In genomic region chr9:98848450-98849149, GRCh38 we compare ENCODE assay signal across 8 cellular contexts. TPM values are rescaled to one million over a fixed set of nuclear protein-coding genes. Genes with fewer than 3 reads are reported as not detected.
DNase-seq lines count a peak whose midpoint lies in the region; ATAC-seq, FAIRE-seq and TF ChIP-seq lines count a peak whose summit lies in the region.

No MANE protein-coding gene starts in this region.

- peaks cover 4% of the 10 kb centered on the region for H3K4me1 ChIP-seq in astrocyte (ENCODE audit: insufficient read depth, low read length)

- no peaks in the 10 kb centered on the region for H3K36me3 Mint-ChIP-seq in astrocyte (ENCODE audit: low read depth, unreplicated experiment)

- H2AFZ ChIP-seq in astrocyte (ENCODE audit: low read depth, low read length): peak overlapping the region; percentile 37

- DNase-seq in NCI-H146 treated with DMSO at 0.1 percent for 48 hours (lab: John Stamatoyannopoulos, UW; ENCODE audit: unreplicated experiment) (peak; percentile 65), T-helper 22 cell (ENCODE audit: low read depth) (peak; percentile 19), astrocyte (ENCODE audit: low read depth) (peak; percentile 92), hepatic stellate cell (ENCODE audit: low spot score) (peak; percentile 81), retinal pigment epithelial cell (ENCODE audit: low read depth) (peak; percentile 55), GOT3 (lab: John Stamatoyannopoulos, UW) (no peak)

- H3K9me3 Mint-ChIP-seq in astrocyte (ENCODE audit: unreplicated experiment): no peaks in the 10 kb centered on the region

- peak overlapping the region; percentile 32 for H3K9ac ChIP-seq in astrocyte (ENCODE audit: low read length)

- no peaks in the 10 kb centered on the region for H3K9me3 ChIP-seq in astrocyte (ENCODE audit: insufficient read depth, low read depth, low read length)

- no peak overlapping the region for H3K27ac Mint-ChIP-seq in astrocyte (ENCODE audit: unreplicated experiment)

- no peaks in the 10 kb centered on the region for H3K79me2 ChIP-seq in astrocyte (ENCODE audit: insufficient read depth, low read length)

- no peak overlapping the region for H3K4me3 Mint-ChIP-seq in astrocyte (ENCODE audit: unreplicated experiment)

- peak overlapping the region; percentile 67 for H3K4me2 ChIP-seq in astrocyte (ENCODE audit: low read length)

- peak; percentile 81 for TF ChIP-seq CTCF in GM12801 (IDR thresholded peaks at IDR 0.05; ENCODE audit: extremely low read depth, insufficient read length)
- peak; percentile 98 for TF ChIP-seq CTCF in astrocyte (IDR thresholded peaks at IDR 0.05; ENCODE audit: insufficient read depth, low read depth, low read length)
- peak; percentile 97 for TF ChIP-seq CTCF in retinal pigment epithelial cell (conservative IDR thresholded peaks at IDR 0.05; ENCODE audit: low read depth, low read length)

- peaks cover 5% of the 10 kb centered on the region for H3K27me3 Mint-ChIP-seq in astrocyte (ENCODE audit: low read depth, unreplicated experiment)

- no peak for FAIRE-seq in astrocyte (lab: Jason Lieb, UNC)

- H3K4me3 ChIP-seq in astrocyte (ENCODE audit: insufficient read depth, low read depth, low read length): no peak overlapping the region
- H3K4me3 ChIP-seq in retinal pigment epithelial cell (ENCODE audit: low read length): no peak overlapping the region

- H3K27me3 ChIP-seq in astrocyte (ENCODE audit: insufficient read depth, low read length): peaks cover 4% of the 10 kb centered on the region

- H4K20me1 ChIP-seq in astrocyte (ENCODE audit: insufficient read depth, low read length): no peaks in the 10 kb centered on the region

- H3K36me3 ChIP-seq in astrocyte (ENCODE audit: insufficient read depth, low read length): no peaks in the 10 kb centered on the region

- no peak overlapping the region for H3K27ac ChIP-seq in astrocyte (ENCODE audit: low read depth, low read length)

- peak; percentile 91 for ATAC-seq in HG02610 (IDR thresholded peaks at IDR 0.05; ENCODE audit: unreplicated experiment)

- H3K4me1 Mint-ChIP-seq in astrocyte (ENCODE audit: low read depth, unreplicated experiment): peaks cover 2% of the 10 kb centered on the region

RNA-seq across cellular contexts. Expression of gene GALNT12, which starts 41.1 kb away (rescaled TPM):
- total RNA-seq in astrocyte: 1.7 TPM in 2 replicates

RNA-seq across cellular contexts. Expression of gene ANKS6, which starts 52.2 kb away (rescaled TPM):
- 15.6 and 16.7 TPM in 2 replicates for total RNA-seq in astrocyte
